16 cellular contexts compared by ENCODE assay signal in the genomic region with DNA sequence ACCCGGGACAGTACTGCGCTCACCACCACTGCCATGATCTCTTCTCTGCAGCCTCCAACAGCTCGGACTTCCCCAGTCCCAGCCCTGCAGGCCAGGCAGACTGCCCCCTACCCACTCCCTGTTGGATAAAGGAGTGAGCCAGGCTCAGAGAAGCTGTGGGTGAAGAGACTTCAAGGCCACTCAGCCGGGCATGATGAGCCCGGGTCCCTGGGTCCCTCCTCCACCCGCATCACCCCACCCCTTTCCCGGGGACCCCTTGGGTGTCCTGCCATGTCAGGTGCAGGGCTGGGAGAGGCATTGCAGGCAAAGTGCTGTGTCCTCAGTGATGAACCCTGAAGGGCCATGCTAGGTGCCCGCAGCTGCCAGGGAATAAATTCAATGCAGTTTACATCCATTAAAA. TPM values are rescaled to one million over a fixed set of nuclear protein-coding genes. Genes with fewer than 3 reads are reported as not detected.
"Had no signal": no experiment of that assay in that cellular context is flagged by ENCODE, and none has a peak within 500 bp of the region (broad histone marks: within the 10 kb centered on the region; RNA-seq: fewer than 3 reads in every experiment).

No MANE protein-coding gene starts in this region.

- H3K27me3 Mint-ChIP-seq: activated CD4-positive, alpha-beta T cell treated with anti-CD3 and anti-CD28 coated beads, Interleukin-2, amount 10 ng/mL, durations not matched to agents 7 days and 5 days; activated naive CD8-positive, alpha-beta T cell treated with anti-CD3 and anti-CD28 coated beads for 36 hours; effector memory CD8-positive, alpha-beta T cell; memory B cell had no signal

- ATAC-seq: effector memory CD8-positive, alpha-beta T cell; left lung; stimulated activated naive CD8-positive, alpha-beta T cell treated with anti-CD3 and anti-CD28 coated beads, Interleukin-15, Interleukin-2, amounts not matched to agents 100 U/mL and 50 U/mL, for 24 hours had no signal

- H3K36me3 ChIP-seq: suprapubic skin had no signal

- H3K36me3 Mint-ChIP-seq: brain, type B pancreatic cell had no signal

- H3K27ac ChIP-seq: left lung had no signal

- H3K9me3 ChIP-seq: left lung, suprapubic skin had no signal

- H3K27me3 ChIP-seq: suprapubic skin had no signal

- H3K4me3 Mint-ChIP-seq: activated CD4-positive, alpha-beta T cell treated with anti-CD3 and anti-CD28 coated beads, Interleukin-2, amount 10 ng/mL, durations not matched to agents 7 days and 5 days; activated naive CD8-positive, alpha-beta T cell treated with anti-CD3 and anti-CD28 coated beads for 36 hours; brain; nephron progenitor cell; type B pancreatic cell had no signal

- H3K4me3 ChIP-seq: left lung, skin epidermis, suprapubic skin had no signal

- H3K27ac Mint-ChIP-seq: activated CD4-positive, alpha-beta T cell treated with anti-CD3 and anti-CD28 coated beads, Interleukin-2, amount 10 ng/mL, durations not matched to agents 7 days and 5 days; activated naive CD8-positive, alpha-beta T cell treated with anti-CD3 and anti-CD28 coated beads for 36 hours; brain; nephron progenitor cell; type B pancreatic cell had no signal

- H3K9me3 Mint-ChIP-seq: activated CD4-positive, alpha-beta T cell treated with anti-CD3 and anti-CD28 coated beads, Interleukin-2, amount 10 ng/mL, durations not matched to agents 7 days and 5 days; activated naive CD8-positive, alpha-beta T cell treated with anti-CD3 and anti-CD28 coated beads for 36 hours; effector memory CD8-positive, alpha-beta T cell; memory B cell; nephron progenitor cell; type B pancreatic cell had no signal

- DNase-seq: activated CD4-positive, alpha-beta T cell treated with anti-CD3 and anti-CD28 coated beads, Interleukin-2, amount 10 ng/mL, durations not matched to agents 7 days and 5 days; activated CD8-positive, alpha-beta memory T cell treated with anti-CD3 and anti-CD28 coated beads, Interleukin-2, amount 50 U/mL, for 48 hours; activated gamma-delta T cell treated with Interleukin-2 at 50 U/mL for 16 hours; activated naive CD8-positive, alpha-beta T cell treated with anti-CD3 and anti-CD28 coated beads for 36 hours; effector memory CD8-positive, alpha-beta T cell; nephron progenitor cell; stimulated activated CD4-positive, alpha-beta T cell treated with anti-CD3 and anti-CD28 coated beads, Interleukin-4, amount 100 ng/mL, for 24 hours; stimulated activated naive CD8-positive, alpha-beta T cell treated with anti-CD3 and anti-CD28 coated beads, Interleukin-15, Interleukin-2, amounts not matched to agents 100 U/mL and 50 U/mL, for 24 hours had no signal

RNA-seq across cellular contexts. Expression of a gene that starts 24.3 kb away (rescaled TPM):
- total RNA-seq: frontal cortex, left lung, osteoblast, suprapubic skin had no signal

RNA-seq across cellular contexts. Expression of a gene that starts 28.6 kb away (rescaled TPM):
- total RNA-seq: activated CD4-positive, alpha-beta T cell treated with anti-CD3 and anti-CD28 coated beads, Interleukin-2, amount 10 ng/mL, durations not matched to agents 7 days and 5 days; frontal cortex; osteoblast had no signal

RNA-seq across cellular contexts. Expression of a gene that starts 32.6 kb away (rescaled TPM):
- total RNA-seq: activated CD4-positive, alpha-beta T cell treated with anti-CD3 and anti-CD28 coated beads, Interleukin-2, amount 10 ng/mL, durations not matched to agents 7 days and 5 days; activated naive CD8-positive, alpha-beta T cell treated with anti-CD3 and anti-CD28 coated beads for 36 hours; frontal cortex had no signal

RNA-seq across cellular contexts. Expression of a gene that starts 52.1 kb away (rescaled TPM):
- total RNA-seq: frontal cortex, osteoblast had no signal
